1 cellular context compared by ENCODE assay signal in genomic region chr3:11136116-11136515, GRCh38.
TF ChIP-seq lines count a peak whose summit lies in the region.

No MANE protein-coding gene starts in this region.

TF ChIP-seq in A549, 52 proteins besides CTCF, POLR2A, EP300 and RAD21:
- TF ChIP-seq BCL3 (IDR thresholded peaks at IDR 0.05), result no peak
- TF ChIP-seq GATA3 (IDR thresholded peaks at IDR 0.05; ENCODE audit: borderline replicate concordance), result no peak
- TF ChIP-seq USF2 (IDR thresholded peaks at IDR 0.05), result no peak
- no peak for TF ChIP-seq POLR2AphosphoS2 (conservative IDR thresholded peaks at IDR 0.05; ENCODE audit: low read length)
- no peak for TF ChIP-seq MAFK (IDR thresholded peaks at IDR 0.05; ENCODE audit: partially characterized antibody)
- no peak for TF ChIP-seq CEBPB (IDR thresholded peaks at IDR 0.05)
- no peak for TF ChIP-seq BHLHE40 (IDR thresholded peaks at IDR 0.05; ENCODE audit: low read depth, low read length)
- no peak for TF ChIP-seq EHMT2 (IDR thresholded peaks at IDR 0.05; ENCODE audit: low read depth)
